ENCODE assay signal across 8 cellular contexts in the genomic region with DNA sequence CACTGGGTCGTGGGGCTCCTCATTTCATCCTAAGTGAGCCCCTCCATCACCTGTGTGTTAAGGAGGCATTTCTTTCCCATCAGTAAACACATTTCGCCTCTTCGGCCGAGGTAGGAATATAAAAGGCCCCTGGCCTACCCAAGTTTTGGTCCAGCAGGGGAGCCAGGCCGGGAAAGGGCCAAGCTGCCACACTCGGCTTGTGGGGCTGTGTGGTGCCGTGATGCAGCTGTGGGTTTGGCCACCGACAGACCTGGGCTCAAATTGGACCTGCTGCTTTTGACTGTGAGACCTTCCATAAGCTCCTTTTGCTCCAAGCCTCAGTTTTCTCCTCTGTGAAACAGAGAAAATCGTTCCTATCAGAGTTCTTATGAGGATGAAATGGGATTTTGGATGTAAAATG. TPM values are rescaled to one million over a fixed set of nuclear protein-coding genes. Genes with fewer than 3 reads are reported as not detected.
DNase-seq lines count a peak whose midpoint lies in the region; ATAC-seq and TF ChIP-seq lines count a peak whose summit lies in the region.

No MANE protein-coding gene starts in this region.

- DNase-seq in activated naive CD4-positive, alpha-beta T cell treated with anti-CD3 and anti-CD28 coated beads, Interleukin-2, amount 10 ng/mL, durations not matched to agents 7 days and 5 days, result peak; percentile 18
- DNase-seq in activated naive CD4-positive, alpha-beta T cell treated with Interleukin-2 at 50 U/mL for 16 hours, result no peak
- DNase-seq in body of pancreas (peak in 1 of 4 donors; percentile 14), mesenchymal stem cell (no peak), type B pancreatic cell (ENCODE audit: extremely low spot score, unreplicated experiment) (no peak), left lobe of liver (ENCODE audit: low spot score) (no peak), D341Med (ENCODE audit: low spot score) (no peak)
- DNase-seq in stimulated activated CD4-positive, alpha-beta T cell treated with anti-CD3 and anti-CD28 coated beads, Interleukin-12 subunit alpha, Interleukin-12 subunit beta, amount 100 ng/mL, for 4 hours, result no peak

- H2AK5ac ChIP-seq in mesenchymal stem cell (ENCODE audit: low read length, severe bottlenecking), result no peak overlapping the region

- H3K9ac ChIP-seq in mesenchymal stem cell (ENCODE audit: low read length), result peak overlapping the region; percentile 98

- no peak overlapping the region for H3K14ac ChIP-seq in mesenchymal stem cell (ENCODE audit: low read length in 2 of 2)

- H3K4me3 ChIP-seq in body of pancreas (peak overlapping the region; percentile 75 to 98), mesenchymal stem cell (ENCODE audit: insufficient read depth in 1 of 2, low read depth in 1 of 2, low read length in 2 of 2) (peak overlapping the region; percentile 98)

- TF ChIP-seq POLR2A in body of pancreas (IDR thresholded peaks at IDR 0.05), result no peak

- no peak overlapping the region for H2BK120ac ChIP-seq in mesenchymal stem cell (ENCODE audit: low read depth, low read length)

- TF ChIP-seq CTCF in body of pancreas (IDR thresholded peaks at IDR 0.05), result no peak
- TF ChIP-seq CTCF in type B pancreatic cell (conservative IDR thresholded peaks at IDR 0.05), result no peak

- no peak overlapping the region for H2BK12ac ChIP-seq in mesenchymal stem cell (ENCODE audit: low read length in 2 of 2)

- H3K23ac ChIP-seq in mesenchymal stem cell (ENCODE audit: low read length in 2 of 2), result no peak overlapping the region

- no peak overlapping the region for H2BK5ac ChIP-seq in mesenchymal stem cell (ENCODE audit: low read depth, low read length, poor library complexity, severe bottlenecking)

- H3K9me3 ChIP-seq in body of pancreas (no peaks in the 10 kb centered on the region), mesenchymal stem cell (ENCODE audit: control insufficient read depth, low read length) (peaks cover 3% of the 10 kb centered on the region)

- no peak overlapping the region for H2AFZ ChIP-seq in mesenchymal stem cell (ENCODE audit: low read depth, low read length)

- no peak for ATAC-seq in body of pancreas
- no peak for ATAC-seq in left lobe of liver

- H3K79me1 ChIP-seq in mesenchymal stem cell (replicated peaks; ENCODE audit: low read length, poor library complexity, severe bottlenecking), result peaks cover 35% of the 10 kb centered on the region

- H3K27me3 ChIP-seq in body of pancreas (no peaks in the 10 kb centered on the region), mesenchymal stem cell (ENCODE audit: control insufficient read depth in 1 of 2, insufficient read depth in 1 of 2, low read length in 2 of 2) (peaks cover 0 to 3% of the 10 kb centered on the region in 2 experiments)

- H3K4ac ChIP-seq in mesenchymal stem cell (ENCODE audit: low read depth in 1 of 2, low read length in 2 of 2), result no peak overlapping the region

- H3K4me1 ChIP-seq in body of pancreas, result peaks cover 23% of the 10 kb centered on the region
- H3K4me1 ChIP-seq in mesenchymal stem cell (ENCODE audit: control insufficient read depth, insufficient read depth, low read depth, low read length), result peaks cover 11% of the 10 kb centered on the region

- intact Hi-C loops in body of pancreas (cut with DNase I), result no loop called here

- H3K9me3 Mint-ChIP-seq in activated naive CD4-positive, alpha-beta T cell treated with anti-CD3 and anti-CD28 coated beads, Interleukin-2, amount 10 ng/mL, durations not matched to agents 7 days and 5 days, result no peaks in the 10 kb centered on the region
- H3K9me3 Mint-ChIP-seq in type B pancreatic cell, result no peaks in the 10 kb centered on the region

- CTCF ChIA-PET in activated naive CD4-positive, alpha-beta T cell treated with anti-CD3 and anti-CD28 coated beads, Interleukin-2, amount 10 ng/mL, durations not matched to agents 7 days and 5 days (lab: Charles Lee), result interaction anchor here (0.6 to 0.8 kb wide), 2 partner anchors 23 to 74 kb away, joined by 3 read pairs; no protein-coding TSS in a partner anchor

- peaks cover 0 to 15% of the 10 kb centered on the region in 2 donors for H3K36me3 ChIP-seq in body of pancreas (replicated peaks in 1 of 2; ENCODE audit: insufficient read depth in 1 of 2, low read depth in 2 of 2)
- peaks cover 36 to 40% of the 10 kb centered on the region in 2 experiments for H3K36me3 ChIP-seq in mesenchymal stem cell (ENCODE audit: control insufficient read depth in 1 of 2, insufficient read depth in 2 of 2, low read depth in 1 of 2, low read length in 2 of 2)

- H3K27me3 Mint-ChIP-seq in activated naive CD4-positive, alpha-beta T cell treated with anti-CD3 and anti-CD28 coated beads, Interleukin-2, amount 10 ng/mL, durations not matched to agents 7 days and 5 days, result peaks cover 8% of the 10 kb centered on the region
- H3K27me3 Mint-ChIP-seq in type B pancreatic cell, result peaks cover 12% of the 10 kb centered on the region

- H4K91ac ChIP-seq in mesenchymal stem cell (ENCODE audit: low read length), result no peak overlapping the region

- WGBS in body of pancreas, 2 donors, result 14 to 19% methylated on average over 9 of the region's 9 CpGs
- 79% methylated on average over 8 of the region's 9 CpGs for WGBS in mesenchymal stem cell

- H3K27ac ChIP-seq in body of pancreas, result peak overlapping the region in 3 of 4 donors; percentile 67 to 85 (median 79)
- no peak overlapping the region for H3K27ac ChIP-seq in mesenchymal stem cell (ENCODE audit: low read length, poor library complexity, severe bottlenecking)

- peaks cover 25% of the 10 kb centered on the region for H3K4me1 Mint-ChIP-seq in activated naive CD4-positive, alpha-beta T cell treated with anti-CD3 and anti-CD28 coated beads, Interleukin-2, amount 10 ng/mL, durations not matched to agents 7 days and 5 days
- H3K4me1 Mint-ChIP-seq in type B pancreatic cell (ENCODE audit: unreplicated experiment), result peaks cover 6% of the 10 kb centered on the region

- H3K36me3 Mint-ChIP-seq in activated naive CD4-positive, alpha-beta T cell treated with anti-CD3 and anti-CD28 coated beads, Interleukin-2, amount 10 ng/mL, durations not matched to agents 7 days and 5 days, result peaks cover 19% of the 10 kb centered on the region
- H3K36me3 Mint-ChIP-seq in type B pancreatic cell, result no peaks in the 10 kb centered on the region

- peak overlapping the region; percentile 87 for H3K4me3 Mint-ChIP-seq in activated naive CD4-positive, alpha-beta T cell treated with anti-CD3 and anti-CD28 coated beads, Interleukin-2, amount 10 ng/mL, durations not matched to agents 7 days and 5 days
- H3K4me3 Mint-ChIP-seq in type B pancreatic cell, result peak overlapping the region; percentile 89

- H3K4me2 ChIP-seq in mesenchymal stem cell (ENCODE audit: low read length, poor library complexity, severe bottlenecking), result peak overlapping the region; percentile 48

- H2BK15ac ChIP-seq in mesenchymal stem cell (ENCODE audit: low read depth, poor library complexity, severe bottlenecking), result no peak overlapping the region

- H3K27ac Mint-ChIP-seq in activated naive CD4-positive, alpha-beta T cell treated with anti-CD3 and anti-CD28 coated beads, Interleukin-2, amount 10 ng/mL, durations not matched to agents 7 days and 5 days, result peak overlapping the region; percentile 73
- peak overlapping the region; percentile 83 for H3K27ac Mint-ChIP-seq in type B pancreatic cell

- peak overlapping the region; percentile 74 for H4K8ac ChIP-seq in mesenchymal stem cell (ENCODE audit: low read length)

- H3K18ac ChIP-seq in mesenchymal stem cell (ENCODE audit: low read depth in 1 of 2, low read length in 2 of 2), result no peak overlapping the region

RNA-seq across cellular contexts. Expression of a gene that starts 0.8 kb away (rescaled TPM):
- 100 to 1,000 TPM; 209 to 264 TPM for total RNA-seq in body of pancreas
- 65.0 TPM for polyA plus RNA-seq in mesenchymal stem cell (2013, experiment 1 of 2)
- 60.8 TPM for polyA plus RNA-seq in mesenchymal stem cell (2013, experiment 2 of 2)
- total RNA-seq in type B pancreatic cell (ENCODE audit: low replicate concordance), result 220 and 226 TPM in 2 replicates
- total RNA-seq in left lobe of liver, result 192 TPM

RNA-seq across cellular contexts. Expression of a gene that starts 22.2 kb away (rescaled TPM):
- total RNA-seq in body of pancreas (10 to 100 TPM; 11.5 to 21.8 TPM), type B pancreatic cell (ENCODE audit: low replicate concordance) (10.3 and 16.0 TPM in 2 replicates), left lobe of liver (41.6 TPM)
- polyA plus RNA-seq in mesenchymal stem cell (2013, experiment 1 of 2), result 6.9 TPM
- polyA plus RNA-seq in mesenchymal stem cell (2013, experiment 2 of 2), result 6.6 TPM

RNA-seq across cellular contexts. Expression of a gene that starts 23.9 kb away (rescaled TPM):
- total RNA-seq in body of pancreas, result 100 to 1,000 TPM; 359 to 454 TPM
- polyA plus RNA-seq in mesenchymal stem cell (2013, experiment 1 of 2), result 535 TPM
- 543 TPM for polyA plus RNA-seq in mesenchymal stem cell (2013, experiment 2 of 2)
- 1,009 and 1,011 TPM in 2 replicates for total RNA-seq in type B pancreatic cell (ENCODE audit: low replicate concordance)
- 30.9 TPM for total RNA-seq in left lobe of liver

RNA-seq across cellular contexts. Expression of a gene that starts 32.1 kb away (rescaled TPM):
- total RNA-seq in body of pancreas, result not detected
- not detected for polyA plus RNA-seq in mesenchymal stem cell (2013, experiment 1 of 2)
- polyA plus RNA-seq in mesenchymal stem cell (2013, experiment 2 of 2), result not detected
- not detected in 2 replicates for total RNA-seq in type B pancreatic cell (ENCODE audit: low replicate concordance)
- 0.15 TPM for total RNA-seq in left lobe of liver

RNA-seq across cellular contexts. Expression of a gene that starts 43.0 kb away (rescaled TPM):
- total RNA-seq in body of pancreas, result 10 to 100 TPM in 1 of 2 donors, 1 to 10 TPM in 1; 7.0 to 16.2 TPM
- not detected for polyA plus RNA-seq in mesenchymal stem cell (2013, experiment 1 of 2)
- not detected for polyA plus RNA-seq in mesenchymal stem cell (2013, experiment 2 of 2)
- total RNA-seq in type B pancreatic cell (ENCODE audit: low replicate concordance), result 2.2 and 5.8 TPM in 2 replicates
- total RNA-seq in left lobe of liver, result 9.7 TPM

Comparison
In these comparisons a context has a peak if more than half of its experiments do, and no peak if none do; other contexts are left out.
1. RNA of a gene that starts 23.9 kb away (total RNA-seq): 1,009 to 1,011 TPM in type B pancreatic cell and 359 to 454 TPM in body of pancreas; 30.9 TPM in left lobe of liver (single experiment); every median in the first group is over 10 times any median in the second.